Comparison of ENCODE assay signal across 18 cellular contexts in genomic region chr5:34034497-34035327, GRCh38. TPM values are rescaled to one million over a fixed set of nuclear protein-coding genes. Genes with fewer than 3 reads are reported as not detected.
A peak's percentile ranks its signal among the peaks of the same experiment; 100 is the strongest.
DNase-seq lines count a peak whose midpoint lies in the region; ATAC-seq and TF ChIP-seq lines count a peak whose summit lies in the region.
"Had no signal": no experiment of that assay in that cellular context is flagged by ENCODE, and none has a peak within 500 bp of the region (broad histone marks: within the 10 kb centered on the region; RNA-seq: fewer than 3 reads in every experiment).

No MANE protein-coding gene starts in this region.

- no TSS peak for BruUV-seq in Calu3 (replicated peaks; lab: Mats Ljungman, UMichigan)

- intact Hi-C loops in Calu3 (cut with micrococcal nuclease; ENCODE audit: unreplicated experiment), result no loop called here

- CTCF ChIA-PET in Calu3 (lab: Charles Lee), result no interaction called here
- CTCF ChIA-PET in activated naive CD4-positive, alpha-beta T cell treated with anti-CD3 and anti-CD28 coated beads, Interleukin-2, amount 10 ng/mL, durations not matched to agents 7 days and 5 days (lab: Charles Lee), result no interaction called here

- no peak overlapping the region for H3K4me3 Mint-ChIP-seq in Calu3 (ENCODE audit: low read depth, unreplicated experiment)
- H3K4me3 Mint-ChIP-seq in activated naive CD4-positive, alpha-beta T cell treated with anti-CD3 and anti-CD28 coated beads, Interleukin-2, amount 10 ng/mL, durations not matched to agents 7 days and 5 days, result no peak overlapping the region
- H3K4me3 Mint-ChIP-seq: effector memory CD8-positive, alpha-beta T cell; naive thymus-derived CD4-positive, alpha-beta T cell had no signal

- H3K9me3 Mint-ChIP-seq in Calu3 (ENCODE audit: low read depth, unreplicated experiment), result no peaks in the 10 kb centered on the region
- H3K9me3 Mint-ChIP-seq in activated naive CD4-positive, alpha-beta T cell treated with anti-CD3 and anti-CD28 coated beads, Interleukin-2, amount 10 ng/mL, durations not matched to agents 7 days and 5 days, result no peaks in the 10 kb centered on the region
- H3K9me3 Mint-ChIP-seq: CD4-positive, alpha-beta memory T cell; effector memory CD8-positive, alpha-beta T cell had no signal

- TF ChIP-seq CTCF in Calu3 (IDR thresholded peaks at IDR 0.05; ENCODE audit: unreplicated experiment), result no peak

- peaks cover 10% of the 10 kb centered on the region for H3K4me1 Mint-ChIP-seq in Calu3 (ENCODE audit: low read depth, unreplicated experiment)
- no peaks in the 10 kb centered on the region for H3K4me1 Mint-ChIP-seq in activated naive CD4-positive, alpha-beta T cell treated with anti-CD3 and anti-CD28 coated beads, Interleukin-2, amount 10 ng/mL, durations not matched to agents 7 days and 5 days
- H3K4me1 Mint-ChIP-seq: naive thymus-derived CD4-positive, alpha-beta T cell had no signal

- H3K27me3 Mint-ChIP-seq in Calu3 (ENCODE audit: unreplicated experiment), result no peaks in the 10 kb centered on the region
- H3K27me3 Mint-ChIP-seq in activated naive CD4-positive, alpha-beta T cell treated with anti-CD3 and anti-CD28 coated beads, Interleukin-2, amount 10 ng/mL, durations not matched to agents 7 days and 5 days, result no peaks in the 10 kb centered on the region
- H3K27me3 Mint-ChIP-seq: CD4-positive, alpha-beta memory T cell; effector memory CD8-positive, alpha-beta T cell; naive thymus-derived CD4-positive, alpha-beta T cell had no signal

- DNase-seq in left lobe of liver (ENCODE audit: low spot score), result no peak
- DNase-seq in activated CD8-positive, alpha-beta memory T cell treated with anti-CD3 and anti-CD28 coated beads, Interleukin-2, amount 50 U/mL, for 4 hours, result no peak
- DNase-seq in Calu3, result no peak
- no peak for DNase-seq in SW 1271 (lab: John Stamatoyannopoulos, UW)
- no peak for DNase-seq in activated naive CD4-positive, alpha-beta T cell treated with anti-CD3 and anti-CD28 coated beads, Interleukin-2, amount 10 ng/mL, durations not matched to agents 7 days and 5 days
- DNase-seq: activated T-cell treated with anti-CD3 and anti-CD28 coated beads, Interleukin-2, amount 50 U/mL, for 48 hours; CD4-positive, alpha-beta memory T cell; central memory CD4-positive, alpha-beta T cell; effector memory CD8-positive, alpha-beta T cell; EL; left ventricle myocardium inferior; naive thymus-derived CD4-positive, alpha-beta T cell; NCI-H1436 treated with DMSO at 0.1 percent for 48 hours; NCI-H446 treated with DMSO at 0.1 percent for 48 hours had no signal

- peak; percentile 58 for ATAC-seq in GM18502 (IDR thresholded peaks at IDR 0.05; ENCODE audit: poor library complexity, unreplicated experiment)
- ATAC-seq in GM19467 (IDR thresholded peaks at IDR 0.05; ENCODE audit: unreplicated experiment), result peak; percentile 85
- peak; percentile 77 for ATAC-seq in HG03108 (IDR thresholded peaks at IDR 0.05; ENCODE audit: unreplicated experiment)
- ATAC-seq in left lobe of liver, result peak; percentile 80
- ATAC-seq: effector memory CD8-positive, alpha-beta T cell; naive thymus-derived CD4-positive, alpha-beta T cell had no signal

- H3K27ac Mint-ChIP-seq in Calu3 (ENCODE audit: unreplicated experiment), result no peak overlapping the region
- no peak overlapping the region for H3K27ac Mint-ChIP-seq in activated naive CD4-positive, alpha-beta T cell treated with anti-CD3 and anti-CD28 coated beads, Interleukin-2, amount 10 ng/mL, durations not matched to agents 7 days and 5 days
- H3K27ac Mint-ChIP-seq: CD4-positive, alpha-beta memory T cell; effector memory CD8-positive, alpha-beta T cell; naive thymus-derived CD4-positive, alpha-beta T cell had no signal

- H3K36me3 Mint-ChIP-seq in Calu3 (ENCODE audit: insufficient read depth, unreplicated experiment), result no peaks in the 10 kb centered on the region
- H3K36me3 Mint-ChIP-seq in activated naive CD4-positive, alpha-beta T cell treated with anti-CD3 and anti-CD28 coated beads, Interleukin-2, amount 10 ng/mL, durations not matched to agents 7 days and 5 days, result peaks cover 9% of the 10 kb centered on the region

RNA-seq across cellular contexts. Expression of gene C1QTNF3, which starts 8.3 kb away (rescaled TPM):
- total RNA-seq in left lobe of liver (1.9 TPM), Calu3 (2022) (1.5 and 2.1 TPM in 2 replicates)

RNA-seq across cellular contexts. Expression of gene AMACR, which starts 26.9 kb away (rescaled TPM):
- total RNA-seq in left lobe of liver, result 58.0 TPM
- 9.1 and 10.7 TPM in 2 replicates for total RNA-seq in Calu3 (2022)

RNA-seq across cellular contexts. Expression of gene SLC45A2, which starts 50.2 kb away (rescaled TPM):
- 0.48 TPM for total RNA-seq in left lobe of liver
- 0.59 TPM in 1 of 2 replicates, not detected in the other for total RNA-seq in Calu3 (2022)
- total RNA-seq: CD4-positive, alpha-beta memory T cell; left ventricle myocardium inferior; subcutaneous adipose tissue had no signal
